In the genomic region with DNA sequence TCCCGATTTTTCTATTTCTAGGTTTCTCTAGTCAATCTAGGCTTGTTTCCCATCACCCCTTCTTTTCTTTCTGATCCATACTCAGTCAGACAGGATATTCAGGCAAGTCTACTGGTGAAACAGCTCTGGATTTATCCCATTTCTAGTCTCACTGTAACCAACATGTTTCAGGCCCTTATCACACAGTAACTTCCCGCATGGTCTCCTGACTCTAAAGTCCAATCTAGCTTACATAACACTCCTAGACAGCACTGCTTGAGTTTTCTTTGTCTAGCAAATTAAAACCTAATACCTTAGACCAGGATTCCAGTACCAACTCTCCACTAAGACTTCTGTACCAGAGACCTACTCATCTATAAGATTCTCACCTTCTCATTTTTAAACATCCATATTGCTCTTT, we compare ENCODE assay signal across 13 cellular contexts. TPM values are rescaled to one million over a fixed set of nuclear protein-coding genes. Genes with fewer than 3 reads are reported as not detected.
"Had no signal": no experiment of that assay in that cellular context is flagged by ENCODE, and none has a peak within 500 bp of the region (broad histone marks: within the 10 kb centered on the region; RNA-seq: fewer than 3 reads in every experiment).

No MANE protein-coding gene starts in this region.

RNA-seq across cellular contexts. Expression of gene FOXD4L6, which starts 13.4 kb away (rescaled TPM):
- total RNA-seq: activated B cell treated with CpG ODN at 0.5 μM for 24 hours; activated CD4-positive, alpha-beta memory T cell treated with anti-CD3 and anti-CD28 coated beads for 36 hours; activated CD4-positive, alpha-beta memory T cell treated with anti-CD3 and anti-CD28 coated beads, Interleukin-2, amount 10 ng/mL, durations not matched to agents 7 days and 5 days; activated CD4-positive, alpha-beta T cell treated with anti-CD3 and anti-CD28 coated beads for 36 hours; activated CD4-positive, alpha-beta T cell treated with anti-CD3 and anti-CD28 coated beads, Interleukin-2, amount 10 ng/mL, durations not matched to agents 24 days and 14 days; activated CD4-positive, alpha-beta T cell treated with anti-CD3 and anti-CD28 coated beads, Interleukin-2, amount 10 ng/mL, durations not matched to agents 7 days and 5 days; activated CD8-positive, alpha-beta memory T cell treated with anti-CD3 and anti-CD28 coated beads for 36 hours; activated CD8-positive, alpha-beta memory T cell treated with anti-CD3 and anti-CD28 coated beads, Interleukin-2, amount 10 ng/mL, durations not matched to agents 7 days and 5 days; activated CD8-positive, alpha-beta T cell treated with anti-CD3 and anti-CD28 coated beads, Interleukin-2, amount 10 ng/mL, durations not matched to agents 7 days and 5 days; T-helper 1 cell treated with Interleukin-12 subunit alpha and Interleukin-12 subunit beta and Interleukin-4 antibody, amounts not matched to agents 30 ng/mL and 1 ng/mL, for 36 hours; T-helper 17 cell; T-helper 2 cell treated with Interferon-gamma antibody and Interleukin-4, amounts not matched to agents 100 ng/mL and 5 ng/mL, for 36 hours; WTC11 had no signal
